In genomic region chr4:123235431-123235830, GRCh38 we compare ENCODE assay signal across 21 cellular contexts.
A peak's percentile ranks its signal among the peaks of the same experiment; 100 is the strongest.
DNase-seq lines count a peak whose midpoint lies in the region; ATAC-seq, FAIRE-seq and TF ChIP-seq lines count a peak whose summit lies in the region.
"Had no signal": no experiment of that assay in that cellular context is flagged by ENCODE, and none has a peak within 500 bp of the region (broad histone marks: within the 10 kb centered on the region; RNA-seq: fewer than 3 reads in every experiment).

No MANE protein-coding gene starts in this region.

- H3K36me3 Mint-ChIP-seq in WTC11: peaks cover 20% of the 10 kb centered on the region

- no peak for ATAC-seq in WTC11
- no peak for ATAC-seq in GM21367 (IDR thresholded peaks at IDR 0.05; ENCODE audit: unreplicated experiment)
- no peak for ATAC-seq in GM18861 (IDR thresholded peaks at IDR 0.05; ENCODE audit: unreplicated experiment)
- ATAC-seq: effector memory CD8-positive, alpha-beta T cell; left ventricle myocardium superior; pancreas had no signal

- CTCF ChIA-PET in WTC11 (lab: Charles Lee): no interaction called here

- H3K4me1 Mint-ChIP-seq in WTC11: peaks cover 39% of the 10 kb centered on the region
- H3K4me1 Mint-ChIP-seq: activated CD4-positive, alpha-beta memory T cell treated with anti-CD3 and anti-CD28 coated beads, Interleukin-2, amount 10 ng/mL, durations not matched to agents 7 days and 5 days; CD4-positive, alpha-beta memory T cell had no signal

- POLR2A ChIA-PET in WTC11 (lab: Charles Lee): no interaction called here

- no peak for TF ChIP-seq CTCF in WTC11 (IDR thresholded peaks at IDR 0.05)

- H3K27me3 Mint-ChIP-seq in WTC11 (ENCODE audit: low read depth): no peaks in the 10 kb centered on the region
- H3K27me3 Mint-ChIP-seq: activated CD4-positive, alpha-beta memory T cell treated with anti-CD3 and anti-CD28 coated beads, Interleukin-2, amount 10 ng/mL, durations not matched to agents 7 days and 5 days; activated naive CD8-positive, alpha-beta T cell; activated T-cell treated with anti-CD3 and anti-CD28 coated beads, Interleukin-2, amount 50 U/mL, for 24 hours; CD4-positive, alpha-beta memory T cell; effector memory CD8-positive, alpha-beta T cell had no signal

- no peak for FAIRE-seq in urothelium cell line (lab: Jason Lieb, UNC)
- FAIRE-seq: pancreas had no signal

- H3K27ac Mint-ChIP-seq in WTC11: peak overlapping the region; percentile 53; the same call in 1 of the 2 replicates
- H3K27ac Mint-ChIP-seq: activated CD4-positive, alpha-beta memory T cell treated with anti-CD3 and anti-CD28 coated beads, Interleukin-2, amount 10 ng/mL, durations not matched to agents 7 days and 5 days; activated naive CD8-positive, alpha-beta T cell; activated T-cell treated with anti-CD3 and anti-CD28 coated beads, Interleukin-2, amount 50 U/mL, for 24 hours; CD4-positive, alpha-beta memory T cell; effector memory CD8-positive, alpha-beta T cell; T-helper 1 cell treated with Interleukin-12 subunit alpha and Interleukin-12 subunit beta and Interleukin-4 antibody, amounts not matched to agents 30 μg/mL and 1 μg/mL, for 36 hours had no signal

- no peak overlapping the region for H3K4me3 Mint-ChIP-seq in WTC11
- H3K4me3 Mint-ChIP-seq: activated CD4-positive, alpha-beta memory T cell treated with anti-CD3 and anti-CD28 coated beads, Interleukin-2, amount 10 ng/mL, durations not matched to agents 7 days and 5 days; activated naive CD8-positive, alpha-beta T cell; activated T-cell treated with anti-CD3 and anti-CD28 coated beads, Interleukin-2, amount 50 U/mL, for 24 hours; CD4-positive, alpha-beta memory T cell; effector memory CD8-positive, alpha-beta T cell; T-helper 1 cell treated with Interleukin-12 subunit alpha and Interleukin-12 subunit beta and Interleukin-4 antibody, amounts not matched to agents 30 μg/mL and 1 μg/mL, for 36 hours had no signal

- DNase-seq in GM04503 (ENCODE audit: low read depth) (peak; percentile 41), WTC11 (ENCODE audit: low spot score) (no peak), iPS-NIHi11 (ENCODE audit: low spot score) (peak; percentile 18), urothelium cell line (ENCODE audit: low spot score) (peak; percentile 9), DMS53 (lab: John Stamatoyannopoulos, UW) (no peak)
- DNase-seq: activated CD4-positive, alpha-beta memory T cell treated with anti-CD3 and anti-CD28 coated beads, Interleukin-2, amount 10 ng/mL, durations not matched to agents 7 days and 5 days; activated T-cell treated with anti-CD3 and anti-CD28 coated beads, Interleukin-2, amount 50 U/mL, for 24 hours; caudate nucleus; CD4-positive, alpha-beta memory T cell; DND-41; effector memory CD8-positive, alpha-beta T cell; left ventricle myocardium superior; NCI-H1930; NCI-H510A; pancreas; stimulated activated CD4-positive, alpha-beta T cell treated with anti-CD3 and anti-CD28 coated beads, Interleukin-4, amount 100 ng/mL, for 4 hours; stimulated activated CD8-positive, alpha-beta memory T cell treated with anti-CD3 and anti-CD28 coated beads, Interleukin-4, amount 100 ng/mL, for 48 hours had no signal

- H3K9me3 Mint-ChIP-seq in WTC11: peaks cover 8% of the 10 kb centered on the region

TF ChIP-seq in WTC11, 78 proteins besides CTCF, POLR2A, EP300 and RAD21 (continues in another document):
- TF ChIP-seq EMX1 (CRISPR knock-in tag; IDR thresholded peaks at IDR 0.05) (no peak), ATF1 (CRISPR knock-in tag; IDR thresholded peaks at IDR 0.05) (no peak), ZNF423 (CRISPR knock-in tag; IDR thresholded peaks at IDR 0.05) (no peak), JAZF1 (CRISPR knock-in tag; IDR thresholded peaks at IDR 0.05) (no peak), SP1 (CRISPR knock-in tag; conservative IDR thresholded peaks at IDR 0.05) (no peak), HMGA2 (CRISPR knock-in tag; IDR thresholded peaks at IDR 0.05) (no peak), HMGXB4 (CRISPR knock-in tag; IDR thresholded peaks at IDR 0.05) (no peak), ZNF232 (CRISPR knock-in tag; IDR thresholded peaks at IDR 0.05) (no peak), E2F5 (CRISPR knock-in tag; IDR thresholded peaks at IDR 0.05) (no peak)
- TF ChIP-seq, protein P1, sequence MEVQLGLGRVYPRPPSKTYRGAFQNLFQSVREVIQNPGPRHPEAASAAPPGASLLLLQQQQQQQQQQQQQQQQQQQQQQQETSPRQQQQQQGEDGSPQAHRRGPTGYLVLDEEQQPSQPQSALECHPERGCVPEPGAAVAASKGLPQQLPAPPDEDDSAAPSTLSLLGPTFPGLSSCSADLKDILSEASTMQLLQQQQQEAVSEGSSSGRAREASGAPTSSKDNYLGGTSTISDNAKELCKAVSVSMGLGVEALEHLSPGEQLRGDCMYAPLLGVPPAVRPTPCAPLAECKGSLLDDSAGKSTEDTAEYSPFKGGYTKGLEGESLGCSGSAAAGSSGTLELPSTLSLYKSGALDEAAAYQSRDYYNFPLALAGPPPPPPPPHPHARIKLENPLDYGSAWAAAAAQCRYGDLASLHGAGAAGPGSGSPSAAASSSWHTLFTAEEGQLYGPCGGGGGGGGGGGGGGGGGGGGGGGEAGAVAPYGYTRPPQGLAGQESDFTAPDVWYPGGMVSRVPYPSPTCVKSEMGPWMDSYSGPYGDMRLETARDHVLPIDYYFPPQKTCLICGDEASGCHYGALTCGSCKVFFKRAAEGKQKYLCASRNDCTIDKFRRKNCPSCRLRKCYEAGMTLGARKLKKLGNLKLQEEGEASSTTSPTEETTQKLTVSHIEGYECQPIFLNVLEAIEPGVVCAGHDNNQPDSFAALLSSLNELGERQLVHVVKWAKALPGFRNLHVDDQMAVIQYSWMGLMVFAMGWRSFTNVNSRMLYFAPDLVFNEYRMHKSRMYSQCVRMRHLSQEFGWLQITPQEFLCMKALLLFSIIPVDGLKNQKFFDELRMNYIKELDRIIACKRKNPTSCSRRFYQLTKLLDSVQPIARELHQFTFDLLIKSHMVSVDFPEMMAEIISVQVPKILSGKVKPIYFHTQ (CRISPR knock-in tag; IDR thresholded peaks at IDR 0.05): no peak
- TF ChIP-seq, protein P2, sequence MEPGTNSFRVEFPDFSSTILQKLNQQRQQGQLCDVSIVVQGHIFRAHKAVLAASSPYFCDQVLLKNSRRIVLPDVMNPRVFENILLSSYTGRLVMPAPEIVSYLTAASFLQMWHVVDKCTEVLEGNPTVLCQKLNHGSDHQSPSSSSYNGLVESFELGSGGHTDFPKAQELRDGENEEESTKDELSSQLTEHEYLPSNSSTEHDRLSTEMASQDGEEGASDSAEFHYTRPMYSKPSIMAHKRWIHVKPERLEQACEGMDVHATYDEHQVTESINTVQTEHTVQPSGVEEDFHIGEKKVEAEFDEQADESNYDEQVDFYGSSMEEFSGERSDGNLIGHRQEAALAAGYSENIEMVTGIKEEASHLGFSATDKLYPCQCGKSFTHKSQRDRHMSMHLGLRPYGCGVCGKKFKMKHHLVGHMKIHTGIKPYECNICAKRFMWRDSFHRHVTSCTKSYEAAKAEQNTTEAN (CRISPR knock-in tag; IDR thresholded peaks at IDR 0.05): no peak
- TF ChIP-seq, protein P3, sequence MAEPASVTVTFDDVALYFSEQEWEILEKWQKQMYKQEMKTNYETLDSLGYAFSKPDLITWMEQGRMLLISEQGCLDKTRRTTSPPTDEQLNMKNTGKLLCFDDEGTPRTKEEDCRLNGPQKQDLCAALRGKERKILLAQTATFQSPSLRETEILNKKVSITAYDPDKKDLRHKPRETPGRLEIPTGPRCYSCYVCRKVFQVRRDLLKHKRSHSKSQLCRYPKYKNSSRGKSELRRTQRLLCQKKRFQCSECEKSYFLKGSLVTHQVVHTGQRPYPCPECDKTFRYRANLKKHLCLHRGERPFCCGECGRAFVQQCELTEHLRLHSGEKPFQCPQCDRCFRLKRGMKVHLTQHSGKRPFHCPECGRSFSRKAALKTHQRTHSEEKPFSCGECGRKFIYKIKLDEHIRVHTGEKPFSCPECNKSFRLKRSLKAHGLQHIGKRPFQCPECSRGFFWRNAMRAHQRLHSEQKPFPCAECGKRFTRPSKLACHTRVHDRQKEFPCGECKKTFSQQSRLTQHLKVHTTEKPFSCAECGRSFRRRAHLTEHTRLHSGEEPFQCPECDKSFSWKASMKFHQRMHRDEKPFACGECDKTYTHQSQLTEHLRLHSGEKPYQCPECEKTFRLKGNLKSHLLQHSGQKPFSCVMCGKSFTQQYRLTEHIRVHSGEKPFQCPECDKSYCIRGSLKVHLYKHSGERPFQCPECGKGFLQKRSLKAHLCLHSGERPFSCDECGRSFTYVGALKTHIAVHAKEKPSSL (CRISPR knock-in tag; conservative IDR thresholded peaks at IDR 0.05): no peak

Comparison
In these comparisons a context has a peak if more than half of its experiments do, and no peak if none do; other contexts are left out.
1. DNase-seq: peak in GM04503 (single experiment), iPS-NIHi11 (single experiment) and urothelium cell line (single experiment); none in WTC11 (single experiment) and DMS53 (single experiment).